Comparison of ENCODE assay signal across 15 cellular contexts in genomic region chr1:64834734-64835133, GRCh38.
DNase-seq lines count a peak whose midpoint lies in the region; TF ChIP-seq lines count a peak whose summit lies in the region.
"Had no signal": no experiment of that assay in that cellular context is flagged by ENCODE, and none has a peak within 500 bp of the region (broad histone marks: within the 10 kb centered on the region; RNA-seq: fewer than 3 reads in every experiment).

No MANE protein-coding gene starts in this region.

- CTCF ChIA-PET in SK-N-SH (lab: Yijun Ruan, JAX) = interaction anchor here (0.6 to 3.6 kb wide), 3 partner anchors 10 to 588 kb away, joined by 3 to 15 read pairs (median 3); no protein-coding TSS in a partner anchor

- H3K27me3 ChIP-seq in SK-N-SH (ENCODE audit: insufficient read depth) = no peaks in the 10 kb centered on the region
- no peaks in the 10 kb centered on the region for H3K27me3 ChIP-seq in thyroid gland
- H3K27me3 ChIP-seq: tibial artery had no signal

- H3K4me2 ChIP-seq in SK-N-SH = no peak overlapping the region
- H3K4me2 ChIP-seq: GM23338 had no signal

- H3K9me2 ChIP-seq in SK-N-SH = no peaks in the 10 kb centered on the region

- intact Hi-C loops in thyroid gland (cut with DNase I) = no loop called here

- no peak for TF ChIP-seq RAD21 in SK-N-SH (IDR thresholded peaks at IDR 0.05; ENCODE audit: low read length)

- H3K27ac ChIP-seq in SK-N-SH (ENCODE audit: low read depth in 2 of 2, low read length in 1 of 2) (peak overlapping the region in 1 of 2 experiments; percentile 56; a peak in 2 of 4 replicates), thyroid gland (peak overlapping the region in 1 of 3 donors; percentile 36)
- H3K27ac ChIP-seq: tibial artery had no signal

- no peaks in the 10 kb centered on the region for H3K79me2 ChIP-seq in SK-N-SH (ENCODE audit: insufficient read depth)

- no peak for TF ChIP-seq EP300 in SK-N-SH (IDR thresholded peaks at IDR 0.05; ENCODE audit: borderline replicate concordance in 1 of 2, low read depth in 1 of 2, low read length in 1 of 2)

- TF ChIP-seq CTCF in SK-N-SH (IDR thresholded peaks at IDR 0.05) = no peak
- no peak for TF ChIP-seq CTCF in epithelial cell of proximal tubule (conservative IDR thresholded peaks at IDR 0.05; ENCODE audit: low read depth, low read length)
- no peak for TF ChIP-seq CTCF in thyroid gland (IDR thresholded peaks at IDR 0.05)

- no peaks in the 10 kb centered on the region for H4K20me1 ChIP-seq in SK-N-SH (ENCODE audit: insufficient read depth)

- TF ChIP-seq POLR2A in thyroid gland (IDR thresholded peaks at IDR 0.05) = no peak

- POLR2A ChIA-PET in SK-N-SH (lab: Yijun Ruan, JAX) = no interaction called here

- no peak overlapping the region for H2AFZ ChIP-seq in SK-N-SH (ENCODE audit: low read depth)
- H2AFZ ChIP-seq: GM23338 had no signal

- H3K4me1 ChIP-seq in SK-N-SH (ENCODE audit: control insufficient read depth in 1 of 2, insufficient read depth in 2 of 2, low read depth in 1 of 2, low read length in 1 of 2) (peaks cover 0 to 7% of the 10 kb centered on the region in 2 experiments; a peak in 2 of 4 replicates), thyroid gland (peaks cover 0 to 3% of the 10 kb centered on the region in 2 donors)
- H3K4me1 ChIP-seq: tibial artery had no signal

- DNase-seq in GM03348 (ENCODE audit: low spot score) (peak; percentile 58), SK-N-SH (no peak), epithelial cell of proximal tubule (ENCODE audit: low read depth) (peak; percentile 38), non-pigmented ciliary epithelial cell (ENCODE audit: low read depth) (peak; percentile 55), medulla oblongata (ENCODE audit: extremely low spot score) (no peak), RPMI8226 (no peak), midbrain (lab: John Stamatoyannopoulos, UW) (no peak), thyroid gland (no peak)
- DNase-seq: activated CD4-positive, alpha-beta T cell treated with anti-CD3 and anti-CD28 coated beads for 48 hours; activated gamma-delta T cell; MM.1S; naive thymus-derived CD8-positive, alpha-beta T cell; T-cell; tibial artery had no signal

- H3K4me3 ChIP-seq in SK-N-SH (ENCODE audit: low read depth in 2 of 2, low read length in 1 of 2) (no peak overlapping the region), epithelial cell of proximal tubule (ENCODE audit: low read depth, low read length) (no peak overlapping the region), thyroid gland (replicated peaks in 1 of 3) (no peak overlapping the region)
- H3K4me3 ChIP-seq: GM23338, tibial artery had no signal

- H3K36me3 ChIP-seq in SK-N-SH (replicated peaks in 1 of 2; ENCODE audit: control insufficient read depth in 1 of 2, insufficient read depth in 2 of 2, low read length in 1 of 2) (peaks cover 72 to 87% of the 10 kb centered on the region in 2 experiments), thyroid gland (peaks cover 43 to 46% of the 10 kb centered on the region in 2 donors)

- H3K9me3 ChIP-seq in SK-N-SH (no peaks in the 10 kb centered on the region), thyroid gland (no peaks in the 10 kb centered on the region)
- H3K9me3 ChIP-seq: tibial artery had no signal

- no peak overlapping the region for H3K9ac ChIP-seq in SK-N-SH

- peaks cover 16% of the 10 kb centered on the region for H3F3A ChIP-seq in SK-N-SH (replicated peaks; ENCODE audit: insufficient read depth)

TF ChIP-seq in SK-N-SH, 30 proteins besides CTCF, POLR2A, EP300 and RAD21:
- TF ChIP-seq JUND (IDR thresholded peaks at IDR 0.05) (0 out of 2 replicates have a peak, but pooled peaks have one; percentile 6), TCF12 (IDR thresholded peaks at IDR 0.05) (no peak), FOSL2 (IDR thresholded peaks at IDR 0.05; ENCODE audit: borderline replicate concordance, low read depth) (peak; percentile 37; the same call in 1 of the 2 replicates), GABPA (IDR thresholded peaks at IDR 0.05; ENCODE audit: low read depth) (no peak)

Comparison
In these comparisons a context has a peak if more than half of its experiments do, and no peak if none do; other contexts are left out.
1. DNase-seq: peak in GM03348 (single experiment), epithelial cell of proximal tubule (single experiment) and non-pigmented ciliary epithelial cell (single experiment); none in SK-N-SH (single experiment), medulla oblongata (single experiment), RPMI8226 (single experiment), midbrain (single experiment) and thyroid gland (0 of 2).